Comparison of ENCODE assay signal across 17 cellular contexts in the genomic region with DNA sequence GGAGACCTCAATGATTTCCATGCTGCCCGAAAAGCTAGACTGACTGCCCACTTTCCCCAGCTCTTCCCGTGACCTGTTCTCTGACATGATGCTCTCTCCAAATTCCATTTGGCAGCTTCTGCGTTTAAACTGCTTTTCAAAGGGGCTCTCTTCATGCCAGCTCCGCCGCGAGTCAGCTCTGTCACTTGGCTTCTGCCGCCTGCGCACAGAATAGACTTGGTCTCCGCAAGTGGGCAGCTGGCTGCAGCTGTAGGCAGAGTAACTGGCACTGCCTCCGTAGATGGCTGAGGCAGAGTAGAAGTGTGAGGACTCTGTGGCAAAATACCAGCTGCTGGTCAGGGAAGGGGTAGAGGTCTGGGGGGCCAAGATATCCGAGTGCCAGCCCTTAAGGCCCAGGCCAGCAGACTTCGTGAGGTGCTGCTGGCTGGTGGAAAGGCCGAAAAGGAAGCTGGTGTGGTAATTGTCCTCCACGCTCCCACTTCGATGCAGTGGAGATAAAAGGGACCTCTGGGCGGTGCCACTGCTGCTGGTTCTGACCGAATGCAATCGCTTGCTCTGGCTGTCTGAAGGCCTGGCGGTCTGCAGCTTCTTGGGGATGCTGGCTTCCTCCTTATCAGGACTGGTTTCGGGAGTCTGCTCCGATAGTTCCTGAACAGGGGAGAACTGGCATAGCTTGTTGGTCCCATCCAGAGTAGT.
DNase-seq lines count a peak whose midpoint lies in the region; ATAC-seq and TF ChIP-seq lines count a peak whose summit lies in the region.
"Had no signal": no experiment of that assay in that cellular context is flagged by ENCODE, and none has a peak within 500 bp of the region (broad histone marks: within the 10 kb centered on the region; RNA-seq: fewer than 3 reads in every experiment).

No MANE protein-coding gene starts in this region.

- no peaks in the 10 kb centered on the region for H3K9me3 Mint-ChIP-seq in activated T-cell treated with anti-CD3 and anti-CD28 coated beads, Interleukin-2, amount 50 U/mL, for 24 hours
- no peaks in the 10 kb centered on the region for H3K9me3 Mint-ChIP-seq in activated T-helper 1 cell treated with anti-CD3 and anti-CD28 coated beads, Interleukin-12 subunit alpha, Interleukin-12 subunit beta, Interleukin-2, Interleukin-4 antibody, amounts not matched to agents 30 ng/mL and 10 ng/mL and 1 ng/mL, durations not matched to agents 14 hours and 24 hours and 36 hours
- peaks cover 0 to under 1% (median 0%) of the 10 kb centered on the region in 7 donors for H3K9me3 Mint-ChIP-seq in CD14-positive monocyte
- H3K9me3 Mint-ChIP-seq: activated naive CD4-positive, alpha-beta T cell treated with anti-CD3 and anti-CD28 coated beads, Interleukin-2, amount 50 U/mL, for 24 hours; endodermal cell had no signal

- no peaks in the 10 kb centered on the region for H3K27me3 Mint-ChIP-seq in activated T-cell treated with anti-CD3 and anti-CD28 coated beads, Interleukin-2, amount 50 U/mL, for 24 hours
- no peaks in the 10 kb centered on the region for H3K27me3 Mint-ChIP-seq in activated T-helper 1 cell treated with anti-CD3 and anti-CD28 coated beads, Interleukin-12 subunit alpha, Interleukin-12 subunit beta, Interleukin-2, Interleukin-4 antibody, amounts not matched to agents 30 ng/mL and 10 ng/mL and 1 ng/mL, durations not matched to agents 14 hours and 24 hours and 36 hours (ENCODE audit: insufficient read depth)
- peaks cover 0 to 4% (median 0%) of the 10 kb centered on the region in 3 donors for H3K27me3 Mint-ChIP-seq in CD14-positive monocyte (ENCODE audit: low read depth in 3 of 3)
- H3K27me3 Mint-ChIP-seq: activated naive CD4-positive, alpha-beta T cell treated with anti-CD3 and anti-CD28 coated beads, Interleukin-2, amount 50 U/mL, for 24 hours had no signal

- intact Hi-C loops in activated T-helper 1 cell treated with anti-CD3 and anti-CD28 coated beads, Interleukin-12 subunit alpha, Interleukin-12 subunit beta, Interleukin-2, Interleukin-4 antibody, amounts not matched to agents 30 ng/mL and 10 ng/mL and 1 ng/mL, durations not matched to agents 14 hours and 24 hours and 36 hours (cut with micrococcal nuclease), result no loop called here
- intact Hi-C loops in sciatic nerve (cut with DNase I) (no loop called here), CD14-positive monocyte (cut with micrococcal nuclease) (no loop called here)

- H3K4me3 Mint-ChIP-seq in activated T-cell treated with anti-CD3 and anti-CD28 coated beads, Interleukin-2, amount 50 U/mL, for 24 hours, result no peak overlapping the region
- H3K4me3 Mint-ChIP-seq in activated T-helper 1 cell treated with anti-CD3 and anti-CD28 coated beads, Interleukin-12 subunit alpha, Interleukin-12 subunit beta, Interleukin-2, Interleukin-4 antibody, amounts not matched to agents 30 ng/mL and 10 ng/mL and 1 ng/mL, durations not matched to agents 14 hours and 24 hours and 36 hours, result no peak overlapping the region
- no peak overlapping the region for H3K4me3 Mint-ChIP-seq in CD14-positive monocyte
- H3K4me3 Mint-ChIP-seq: activated naive CD4-positive, alpha-beta T cell treated with anti-CD3 and anti-CD28 coated beads, Interleukin-2, amount 50 U/mL, for 24 hours; endodermal cell had no signal

- TF ChIP-seq CTCF in CD14-positive monocyte (IDR thresholded peaks at IDR 0.05), result no peak

- ATAC-seq in sciatic nerve (peak; percentile 25), HG03342 (IDR thresholded peaks at IDR 0.05; ENCODE audit: unreplicated experiment) (no peak)
- ATAC-seq: GM12878, Panc1, SK-N-SH treated with all-trans-retinoic acid at 6 μM for 48 hours had no signal

- H3K27ac Mint-ChIP-seq in activated T-cell treated with anti-CD3 and anti-CD28 coated beads, Interleukin-2, amount 50 U/mL, for 24 hours, result peak overlapping the region; percentile 97
- H3K27ac Mint-ChIP-seq in activated T-helper 1 cell treated with anti-CD3 and anti-CD28 coated beads, Interleukin-12 subunit alpha, Interleukin-12 subunit beta, Interleukin-2, Interleukin-4 antibody, amounts not matched to agents 30 ng/mL and 10 ng/mL and 1 ng/mL, durations not matched to agents 14 hours and 24 hours and 36 hours, result peak overlapping the region; percentile 68
- H3K27ac Mint-ChIP-seq in CD14-positive monocyte, result peak overlapping the region in 1 of 7 donors; percentile 10
- H3K27ac Mint-ChIP-seq: endodermal cell had no signal

- H3K36me3 Mint-ChIP-seq in activated T-cell treated with anti-CD3 and anti-CD28 coated beads, Interleukin-2, amount 50 U/mL, for 24 hours (ENCODE audit: low read depth), result peaks cover 88% of the 10 kb centered on the region
- peaks cover 53% of the 10 kb centered on the region for H3K36me3 Mint-ChIP-seq in activated T-helper 1 cell treated with anti-CD3 and anti-CD28 coated beads, Interleukin-12 subunit alpha, Interleukin-12 subunit beta, Interleukin-2, Interleukin-4 antibody, amounts not matched to agents 30 ng/mL and 10 ng/mL and 1 ng/mL, durations not matched to agents 14 hours and 24 hours and 36 hours (ENCODE audit: low read depth)
- peaks cover 6 to 10% of the 10 kb centered on the region in 2 donors for H3K36me3 Mint-ChIP-seq in CD14-positive monocyte

- no peak for DNase-seq in activated T-cell treated with anti-CD3 and anti-CD28 coated beads, Interleukin-2, amount 50 U/mL, for 24 hours
- DNase-seq in activated T-cell treated with anti-CD3 and anti-CD28 coated beads, Interleukin-2, amount 50 U/mL, for 48 hours, result no peak
- DNase-seq in activated T-helper 1 cell treated with anti-CD3 and anti-CD28 coated beads, Interleukin-12 subunit alpha, Interleukin-12 subunit beta, Interleukin-2, Interleukin-4 antibody, amounts not matched to agents 30 ng/mL and 10 ng/mL and 1 ng/mL, durations not matched to agents 14 hours and 24 hours and 36 hours (ENCODE audit: low spot score), result no peak
- DNase-seq in inferior parietal cortex (ENCODE audit: extremely low spot score) (peak; percentile 77), sciatic nerve (ENCODE audit: low spot score) (no peak), CD14-positive monocyte (ENCODE audit: low spot score) (no peak), COR-L47 (lab: John Stamatoyannopoulos, UW) (no peak)
- DNase-seq: endodermal cell; H7; left ventricle myocardium inferior; NCI-H748 treated with DMSO at 0.1 percent for 48 hours; stimulated activated naive CD4-positive, alpha-beta T cell had no signal

- peaks cover 82% of the 10 kb centered on the region for H3K4me1 Mint-ChIP-seq in activated T-cell treated with anti-CD3 and anti-CD28 coated beads, Interleukin-2, amount 50 U/mL, for 24 hours (ENCODE audit: low read depth)
- H3K4me1 Mint-ChIP-seq in activated T-helper 1 cell treated with anti-CD3 and anti-CD28 coated beads, Interleukin-12 subunit alpha, Interleukin-12 subunit beta, Interleukin-2, Interleukin-4 antibody, amounts not matched to agents 30 ng/mL and 10 ng/mL and 1 ng/mL, durations not matched to agents 14 hours and 24 hours and 36 hours (ENCODE audit: low read depth), result peaks cover 66% of the 10 kb centered on the region
- peaks cover 5% of the 10 kb centered on the region for H3K4me1 Mint-ChIP-seq in CD14-positive monocyte
